ENCODE assay signal across 11 cellular contexts in genomic region chr7:98372993-98373392, GRCh38. TPM values are rescaled to one million over a fixed set of nuclear protein-coding genes. Genes with fewer than 3 reads are reported as not detected.
DNase-seq lines count a peak whose midpoint lies in the region; ATAC-seq, FAIRE-seq and TF ChIP-seq lines count a peak whose summit lies in the region.
"Had no signal": no experiment of that assay in that cellular context is flagged by ENCODE, and none has a peak within 500 bp of the region (broad histone marks: within the 10 kb centered on the region; RNA-seq: fewer than 3 reads in every experiment).

No MANE protein-coding gene starts in this region.

- H3K27ac Mint-ChIP-seq in chondrocyte (ENCODE audit: unreplicated experiment) = no peak overlapping the region
- H3K27ac Mint-ChIP-seq: activated CD4-positive, alpha-beta memory T cell treated with anti-CD3 and anti-CD28 coated beads for 36 hours; activated naive CD4-positive, alpha-beta T cell treated with anti-CD3 and anti-CD28 coated beads, Interleukin-2, amount 50 U/mL, for 24 hours had no signal

- FAIRE-seq in RCC 7860 (lab: Jason Lieb, UNC) (peak; percentile 62), GM12891 (lab: Jason Lieb, UNC) (no peak)

- no peaks in the 10 kb centered on the region for H3K27me3 Mint-ChIP-seq in chondrocyte (ENCODE audit: low read depth)
- H3K27me3 Mint-ChIP-seq: activated CD4-positive, alpha-beta memory T cell treated with anti-CD3 and anti-CD28 coated beads for 36 hours; activated naive CD4-positive, alpha-beta T cell treated with anti-CD3 and anti-CD28 coated beads, Interleukin-2, amount 50 U/mL, for 24 hours had no signal

- H3K9me3 Mint-ChIP-seq in chondrocyte (ENCODE audit: low read depth) = no peaks in the 10 kb centered on the region
- H3K9me3 Mint-ChIP-seq: activated CD4-positive, alpha-beta memory T cell treated with anti-CD3 and anti-CD28 coated beads for 36 hours; activated naive CD4-positive, alpha-beta T cell treated with anti-CD3 and anti-CD28 coated beads, Interleukin-2, amount 50 U/mL, for 24 hours had no signal

- H3K36me3 ChIP-seq in left ventricle myocardium inferior = no peaks in the 10 kb centered on the region

- H3K27ac ChIP-seq in left ventricle myocardium inferior (replicated peaks) = no peak overlapping the region
- H3K27ac ChIP-seq: SK-N-MC had no signal

- intact Hi-C loops in left ventricle myocardium inferior (cut with micrococcal nuclease) = no loop called here

- peaks cover 19% of the 10 kb centered on the region for H3K4me1 Mint-ChIP-seq in chondrocyte (ENCODE audit: low read depth)
- H3K4me1 Mint-ChIP-seq: activated naive CD4-positive, alpha-beta T cell treated with anti-CD3 and anti-CD28 coated beads, Interleukin-2, amount 50 U/mL, for 24 hours had no signal

- no peaks in the 10 kb centered on the region for H3K36me3 Mint-ChIP-seq in chondrocyte (ENCODE audit: low read depth)
- H3K36me3 Mint-ChIP-seq: activated CD4-positive, alpha-beta memory T cell treated with anti-CD3 and anti-CD28 coated beads for 36 hours; activated naive CD4-positive, alpha-beta T cell treated with anti-CD3 and anti-CD28 coated beads, Interleukin-2, amount 50 U/mL, for 24 hours had no signal

- H3K4me3 ChIP-seq in skeletal muscle cell (ENCODE audit: low read depth, low read length) (no peak overlapping the region), left ventricle myocardium inferior (no peak overlapping the region)
- H3K4me3 ChIP-seq: SK-N-MC had no signal

- no peaks in the 10 kb centered on the region for H3K4me1 ChIP-seq in left ventricle myocardium inferior

- no peak overlapping the region for H3K4me3 Mint-ChIP-seq in chondrocyte (ENCODE audit: unreplicated experiment)
- H3K4me3 Mint-ChIP-seq: activated CD4-positive, alpha-beta memory T cell treated with anti-CD3 and anti-CD28 coated beads for 36 hours; activated naive CD4-positive, alpha-beta T cell treated with anti-CD3 and anti-CD28 coated beads, Interleukin-2, amount 50 U/mL, for 24 hours had no signal

- TF ChIP-seq POLR2A in GM12891 (IDR thresholded peaks at IDR 0.05; ENCODE audit: low read depth, low read length) = no peak

- TF ChIP-seq CTCF in left ventricle myocardium inferior (IDR thresholded peaks at IDR 0.05; ENCODE audit: borderline replicate concordance) (no peak), chondrocyte (IDR thresholded peaks at IDR 0.05) (no peak)

- ATAC-seq in esophagus mucosa = peak; percentile 60

- DNase-seq in HS-5 (ENCODE audit: low read depth) (peak; percentile 69), RCC 7860 (ENCODE audit: low spot score) (peak; percentile 41), skeletal muscle cell (ENCODE audit: low read depth) (peak; percentile 47), left ventricle myocardium inferior (no peak), chondrocyte (ENCODE audit: low spot score) (no peak), GM12891 (ENCODE audit: insufficient read length, low spot score) (no peak)
- DNase-seq in activated T-cell treated with anti-CD3 and anti-CD28 coated beads, Interleukin-2, amount 50 U/mL, for 48 hours = no peak
- DNase-seq: activated CD4-positive, alpha-beta memory T cell treated with anti-CD3 and anti-CD28 coated beads for 36 hours had no signal

- no peaks in the 10 kb centered on the region for H3K9me3 ChIP-seq in left ventricle myocardium inferior (replicated peaks)

- no peaks in the 10 kb centered on the region for H3K27me3 ChIP-seq in left ventricle myocardium inferior (ENCODE audit: low read depth)

TF ChIP-seq in GM12891, 5 proteins besides CTCF, POLR2A, EP300 and RAD21:
- TF ChIP-seq TAF1 (IDR thresholded peaks at IDR 0.05; ENCODE audit: low read depth, low read length) (no peak), PAX5 (IDR thresholded peaks at IDR 0.05; ENCODE audit: insufficient read depth, low read length, severe bottlenecking) (no peak), POLR2AphosphoS5 (IDR thresholded peaks at IDR 0.05; ENCODE audit: low read depth, low read length) (no peak), POU2F2 (IDR thresholded peaks at IDR 0.05; ENCODE audit: low read depth, low read length) (no peak), SPI1 (IDR thresholded peaks at IDR 0.05; ENCODE audit: low read depth, low read length) (no peak)

RNA-seq across cellular contexts. Expression of gene BAIAP2L1, which starts 27.9 kb away (rescaled TPM):
- 30.6 TPM for total RNA-seq in esophagus mucosa
- 2.1 TPM for total RNA-seq in left ventricle myocardium inferior
- total RNA-seq in chondrocyte = 8.7 to 12.4 TPM (median 11.9 TPM) in 3 replicates
- 23.4 TPM for polyA plus RNA-seq in GM12891 (2012; ENCODE audit: low read depth, missing spikeins)

Comparison
In these comparisons a context has a peak if more than half of its experiments do, and no peak if none do; other contexts are left out.
1. DNase-seq: peak in HS-5 (single experiment), RCC 7860 (single experiment) and skeletal muscle cell (single experiment); none in left ventricle myocardium inferior (single experiment), chondrocyte (single experiment), activated T-cell treated with anti-CD3 and anti-CD28 coated beads, Interleukin-2, amount 50 U/mL, for 48 hours (0 of 2) and GM12891 (single experiment).